ENCODE assay signal across 33 cellular contexts in the genomic region with DNA sequence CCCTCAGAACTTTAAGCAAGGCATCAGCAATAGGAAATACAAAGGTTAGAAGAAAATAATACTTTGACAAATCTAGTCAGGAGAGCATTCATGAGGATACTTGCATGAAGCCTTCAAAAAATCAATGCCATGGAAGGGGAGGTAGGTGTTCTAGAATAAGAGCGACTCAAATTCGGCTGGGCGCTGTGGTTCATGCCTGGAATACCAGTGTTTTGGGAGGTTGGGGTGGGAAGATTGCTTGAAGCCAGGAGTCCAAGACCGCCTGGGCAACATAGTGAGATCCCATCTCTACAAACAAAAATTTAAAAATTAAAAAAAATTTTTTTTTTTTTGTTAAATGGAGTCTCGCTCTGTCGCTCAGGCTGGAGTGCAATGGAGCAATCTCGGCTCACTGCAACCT. TPM values are rescaled to one million over a fixed set of nuclear protein-coding genes. Genes with fewer than 3 reads are reported as not detected.
"Had no signal": no experiment of that assay in that cellular context is flagged by ENCODE, and none has a peak within 500 bp of the region (broad histone marks: within the 10 kb centered on the region; RNA-seq: fewer than 3 reads in every experiment).

No MANE protein-coding gene starts in this region.

- FAIRE-seq: pancreas, urothelium cell line had no signal

- H3K4me1 ChIP-seq: pancreas, psoas muscle, right lobe of liver, spleen, suprapubic skin, testis, tibial artery, transverse colon, vagina had no signal

- H3K27ac ChIP-seq: neutrophil, pancreas, psoas muscle, right lobe of liver, skin epidermis, spleen, suprapubic skin, testis, tibial artery, transverse colon, vagina had no signal

- DNase-seq: naive B cell; naive thymus-derived CD8-positive, alpha-beta T cell; nephron progenitor cell; nucleus accumbens; psoas muscle; right cardiac atrium; right lobe of liver; spleen; stimulated activated CD4-positive, alpha-beta T cell treated with anti-CD3 and anti-CD28 coated beads, Interleukin-12 subunit alpha, Interleukin-12 subunit beta, amount 100 ng/mL, for 4 hours; stimulated activated CD4-positive, alpha-beta T cell treated with anti-CD3 and anti-CD28 coated beads, Interleukin-1b, Interleukin-23, amount 100 ng/mL, for 48 hours; stimulated activated CD4-positive, alpha-beta T cell treated with anti-CD3 and anti-CD28 coated beads, Interleukin-4, amount 100 ng/mL, for 1 hour; stimulated activated CD4-positive, alpha-beta T cell treated with anti-CD3 and anti-CD28 coated beads, Interleukin-4, amount 100 ng/mL, for 4 hours; stimulated activated CD8-positive, alpha-beta memory T cell treated with anti-CD3 and anti-CD28 coated beads, Interleukin-4, amount 100 ng/mL, for 48 hours; stimulated activated naive CD4-positive, alpha-beta T cell; stimulated activated naive CD8-positive, alpha-beta T cell treated with anti-CD3 and anti-CD28 coated beads, Interleukin-15, amount 100 ng/mL, for 72 hours; stimulated activated naive CD8-positive, alpha-beta T cell treated with anti-CD3 and anti-CD28 coated beads, Interleukin-15, Interleukin-2, amounts not matched to agents 100 U/mL and 50 U/mL, for 24 hours; substantia nigra; testis; tibial artery; transverse colon had no signal

- H3K27me3 ChIP-seq: pancreas, right lobe of liver, suprapubic skin, testis, vagina had no signal

- H3K9me3 ChIP-seq: neutrophil, pancreas, psoas muscle, right lobe of liver, suprapubic skin, testis, vagina had no signal

- H3K36me3 ChIP-seq: neutrophil, pancreas, right lobe of liver, spleen, suprapubic skin, tibial artery, transverse colon, vagina had no signal

- ATAC-seq: naive thymus-derived CD8-positive, alpha-beta T cell; natural killer cell treated with Interleukin-12 subunit alpha and Interleukin-12 subunit beta and Interleukin-15 and Interleukin-18, amount 100 ng/mL, for 72 hours; pancreas; psoas muscle; right cardiac atrium; right lobe of liver; stimulated activated memory B cell treated with anti-CD40 and anti-IgM and Interleukin-4, amounts not matched to agents 10 μg/mL and 1 μg/mL and 100 μg/mL, for 72 hours; stimulated activated naive CD8-positive, alpha-beta T cell treated with anti-CD3 and anti-CD28 coated beads, Interleukin-15, amount 100 ng/mL, for 72 hours; stimulated activated naive CD8-positive, alpha-beta T cell treated with anti-CD3 and anti-CD28 coated beads, Interleukin-15, Interleukin-2, amounts not matched to agents 100 U/mL and 50 U/mL, for 24 hours had no signal

- H3K4me3 ChIP-seq: pancreas, psoas muscle, right lobe of liver, skin epidermis, smooth muscle cell, spleen, suprapubic skin, testis, tibial artery, transverse colon, vagina had no signal

RNA-seq across cellular contexts. Expression of gene GBX2, which starts 21.8 kb away (rescaled TPM):
- total RNA-seq: naive thymus-derived CD8-positive, alpha-beta T cell; natural killer cell treated with Interleukin-12 subunit alpha and Interleukin-12 subunit beta and Interleukin-15 and Interleukin-18, amount 100 ng/mL, for 72 hours; omental fat pad; pancreas; progenitor cell of endocrine pancreas; psoas muscle; renal cortical epithelial cell; right cardiac atrium; right lobe of liver; smooth muscle cell; transverse colon; ureter; vagina had no signal
- polyA plus RNA-seq: naive thymus-derived CD8-positive, alpha-beta T cell; pancreas; psoas muscle; right cardiac atrium; smooth muscle cell; spleen had no signal
